1 cellular context compared by ENCODE assay signal in genomic region chr5:139636207-139636792, GRCh38.
TF ChIP-seq lines count a peak whose summit lies in the region.

No MANE protein-coding gene starts in this region.

TF ChIP-seq in GM12878, 131 proteins besides CTCF, POLR2A, EP300 and RAD21 (continued from another document and continues in another):
- peak; percentile 98 for TF ChIP-seq PKNOX1 (IDR thresholded peaks at IDR 0.05)
- TF ChIP-seq ZNF592 (IDR thresholded peaks at IDR 0.05) = no peak
- peak; percentile 88 for TF ChIP-seq SMARCA5 (IDR thresholded peaks at IDR 0.05)
- no peak for TF ChIP-seq BRCA1 (IDR thresholded peaks at IDR 0.05; ENCODE audit: low read depth, low read length)
- no peak for TF ChIP-seq RCOR1 (conservative IDR thresholded peaks at IDR 0.05; ENCODE audit: low read depth, low read length)
- TF ChIP-seq MXI1 (IDR thresholded peaks at IDR 0.05; ENCODE audit: low read depth, low read length) = peak; percentile 76; the same call in 1 of the 2 replicates
- TF ChIP-seq GABPA (IDR thresholded peaks at IDR 0.05; ENCODE audit: low read depth) = no peak
- TF ChIP-seq NRF1 (conservative IDR thresholded peaks at IDR 0.05; ENCODE audit: low read depth, low read length) = no peak
- no peak for TF ChIP-seq POU2F2 (IDR thresholded peaks at IDR 0.05; ENCODE audit: borderline replicate concordance, low read depth, low read length)
- 0 out of 2 replicates have a peak, but pooled peaks have one; percentile 28 for TF ChIP-seq YBX1 (IDR thresholded peaks at IDR 0.05)
- no peak for TF ChIP-seq ZNF217 (IDR thresholded peaks at IDR 0.05)
- TF ChIP-seq CHD4 (IDR thresholded peaks at IDR 0.05) = peak; percentile 71; the same call in 1 of the 2 replicates
- TF ChIP-seq POLR2AphosphoS5 (IDR thresholded peaks at IDR 0.05; ENCODE audit: low read length) = no peak; the same call in 1 of the 2 replicates
- peak; percentile 75; the same call in 1 of the 2 replicates for TF ChIP-seq EED (IDR thresholded peaks at IDR 0.05; ENCODE audit: low read depth)
- TF ChIP-seq SREBF1 (IDR thresholded peaks at IDR 0.05; ENCODE audit: low read length) = no peak
- TF ChIP-seq ATF7 (IDR thresholded peaks at IDR 0.05; ENCODE audit: low read depth) = peak; percentile 76; the same call in 1 of the 2 replicates
- TF ChIP-seq IRF4 (IDR thresholded peaks at IDR 0.05; ENCODE audit: low read depth, low read length) = peak; percentile 88
- TF ChIP-seq BCLAF1 (IDR thresholded peaks at IDR 0.05) = no peak
- TF ChIP-seq STAT3 (IDR thresholded peaks at IDR 0.05; ENCODE audit: low read depth, low read length) = peak; percentile 70; the same call in 1 of the 2 replicates
- TF ChIP-seq HSF1 (IDR thresholded peaks at IDR 0.05; ENCODE audit: low read depth, low read length) = no peak
- no peak for TF ChIP-seq CEBPZ (IDR thresholded peaks at IDR 0.05; ENCODE audit: low read depth, low read length)
- TF ChIP-seq CBFB (IDR thresholded peaks at IDR 0.05; ENCODE audit: low read depth) = peak; percentile 78
- no peak for TF ChIP-seq RBBP5 (conservative IDR thresholded peaks at IDR 0.05)
- TF ChIP-seq REST (IDR thresholded peaks at IDR 0.05; ENCODE audit: low read depth, low read length) = no peak
- TF ChIP-seq BHLHE40 (IDR thresholded peaks at IDR 0.05; ENCODE audit: borderline replicate concordance in 1 of 2, low read depth in 2 of 2, low read length in 1 of 2) = peak; percentile 72 to 82; a peak in 3 of 4 replicates
- TF ChIP-seq NBN (IDR thresholded peaks at IDR 0.05) = peak; percentile 84
- TF ChIP-seq NKRF (conservative IDR thresholded peaks at IDR 0.05) = no peak; the same call in 1 of the 2 replicates
- no peak for TF ChIP-seq RAD51 (IDR thresholded peaks at IDR 0.05)
- TF ChIP-seq MEF2B (IDR thresholded peaks at IDR 0.05; ENCODE audit: partially characterized antibody, poor library complexity, severe bottlenecking) = no peak
- no peak for TF ChIP-seq WRNIP1 (IDR thresholded peaks at IDR 0.05; ENCODE audit: borderline replicate concordance, low read depth, low read length)
- TF ChIP-seq SREBF2 (IDR thresholded peaks at IDR 0.05; ENCODE audit: low read length) = no peak
- no peak for TF ChIP-seq NFYA (IDR thresholded peaks at IDR 0.05; ENCODE audit: borderline replicate concordance, low read depth, low read length)
- no peak; the same call in 1 of the 2 replicates for TF ChIP-seq SMAD5 (IDR thresholded peaks at IDR 0.05; ENCODE audit: low read depth)
- TF ChIP-seq SKIL (IDR thresholded peaks at IDR 0.05; ENCODE audit: low read depth, poor library complexity, severe bottlenecking) = peak; percentile 60
- TF ChIP-seq ZZZ3 (IDR thresholded peaks at IDR 0.05; ENCODE audit: control insufficient read depth, insufficient read length, low read depth) = no peak
- no peak for TF ChIP-seq BMI1 (IDR thresholded peaks at IDR 0.05; ENCODE audit: borderline replicate concordance)
- no peak for TF ChIP-seq CREB1 (IDR thresholded peaks at IDR 0.05; ENCODE audit: low read depth)
